Comparison of ENCODE assay signal across 14 cellular contexts in genomic region chr22:20000246-20001081, GRCh38. TPM values are rescaled to one million over a fixed set of nuclear protein-coding genes. Genes with fewer than 3 reads are reported as not detected.
DNase-seq lines count a peak whose midpoint lies in the region; ATAC-seq and TF ChIP-seq lines count a peak whose summit lies in the region.
"Had no signal": no experiment of that assay in that cellular context is flagged by ENCODE, and none has a peak within 500 bp of the region (broad histone marks: within the 10 kb centered on the region; RNA-seq: fewer than 3 reads in every experiment).

No MANE protein-coding gene starts in this region.

- ATAC-seq in foreskin keratinocyte: no peak

- WGBS in liver: 69% methylated on average over 14 of the region's 14 CpGs

- H3K27ac ChIP-seq in foreskin keratinocyte (no peak overlapping the region), liver (ENCODE audit: low read depth in 1 of 2, low read length in 2 of 2) (peak overlapping the region in 1 of 2 donors; percentile 8), substantia nigra (ENCODE audit: low read depth, low read length, poor library complexity, severe bottlenecking) (no peak overlapping the region)
- H3K27ac ChIP-seq: SJCRH30, thoracic aorta had no signal

- TF ChIP-seq RAD21 in liver (IDR thresholded peaks at IDR 0.05): no peak

- H3K4me1 ChIP-seq in foreskin keratinocyte: no peaks in the 10 kb centered on the region
- H3K4me1 ChIP-seq in liver (ENCODE audit: control insufficient read depth in 4 of 4, insufficient read depth in 4 of 4, low read length in 3 of 4): peaks cover 10 to 45% (median 33%) of the 10 kb centered on the region in 4 donors

- H3K4me3 ChIP-seq in liver (ENCODE audit: low read depth in 1 of 3, low read length in 3 of 3): no peak overlapping the region
- H3K4me3 ChIP-seq: SJCRH30, thoracic aorta had no signal

- H3K9ac ChIP-seq in liver (ENCODE audit: low read depth in 1 of 2, low read length in 2 of 2): no peak overlapping the region

- no peaks in the 10 kb centered on the region for H3K9me3 ChIP-seq in liver (ENCODE audit: control insufficient read depth in 4 of 4, low read length in 3 of 4)
- H3K9me3 ChIP-seq: thoracic aorta had no signal

- TF ChIP-seq CTCF in foreskin keratinocyte (conservative IDR thresholded peaks at IDR 0.05) (peak; percentile 2), liver (IDR thresholded peaks at IDR 0.05; ENCODE audit: low read depth, low read length, missing input control) (no peak)

- H3K27me3 ChIP-seq in foreskin keratinocyte: peaks cover 12% of the 10 kb centered on the region
- no peaks in the 10 kb centered on the region for H3K27me3 ChIP-seq in liver (ENCODE audit: control insufficient read depth in 4 of 4, insufficient read depth in 4 of 4, low read length in 3 of 4)
- H3K27me3 ChIP-seq: SJCRH30 had no signal

- no peaks in the 10 kb centered on the region for H3K36me3 ChIP-seq in liver (ENCODE audit: control insufficient read depth in 4 of 4, insufficient read depth in 3 of 4, low read depth in 1 of 4, low read length in 3 of 4)
- H3K36me3 ChIP-seq: SJCRH30, thoracic aorta had no signal

- DNase-seq in NCI-H69 (lab: John Stamatoyannopoulos, UW) (peak; percentile 25), foreskin keratinocyte (no peak), substantia nigra (lab: John Stamatoyannopoulos, UW) (peak in 28 of 49 donors; percentile 17 to 70 (median 42)), NCI-H2081 (lab: John Stamatoyannopoulos, UW) (no peak), RPMI8226 (no peak), DMS153 treated with DMSO at 0.1 percent for 48 hours (lab: John Stamatoyannopoulos, UW; ENCODE audit: unreplicated experiment) (no peak), SIG-M5 (lab: John Stamatoyannopoulos, UW) (no peak)
- DNase-seq: activated CD4-positive, alpha-beta T cell treated with anti-CD3 and anti-CD28 coated beads, Interleukin-2, amount 50 U/mL, for 1 hour; activated T-cell treated with anti-CD3 and anti-CD28 coated beads, Interleukin-2, amount 50 U/mL, for 24 hours; NCI-H2081 treated with DMSO at 0.1 percent for 48 hours; NK-92 treated with Interleukin-12 subunit alpha and Interleukin-12 subunit beta, amount 100 ng/mL, for 24 hours had no signal

TF ChIP-seq in liver, 16 proteins besides CTCF, POLR2A, EP300 and RAD21:
- TF ChIP-seq ZBTB33 (IDR thresholded peaks at IDR 0.05) (no peak), HNF4A (conservative IDR thresholded peaks at IDR 0.05) (peak; percentile 43 to 53), SP1 (IDR thresholded peaks at IDR 0.05) (peak; percentile 45), HNF4G (IDR thresholded peaks at IDR 0.05) (peak; percentile 13)
TF ChIP-seq in liver: peak in this region for 3.

RNA-seq across cellular contexts. Expression of gene ARVCF, which starts 16.2 kb away (rescaled TPM):
- 10.8 and 11.7 TPM in 2 replicates for total RNA-seq in foreskin keratinocyte
- polyA plus RNA-seq in foreskin keratinocyte: 6.9 and 7.7 TPM in 2 replicates
- 10 to 100 TPM; 41.6 to 48.8 TPM for total RNA-seq in liver
- 10 to 100 TPM in 1 of 2 donors, 1 to 10 TPM in 1; 3.8 to 10.6 TPM for polyA plus RNA-seq in liver

RNA-seq across cellular contexts. Expression of gene TANGO2, which starts 20.4 kb away (rescaled TPM):
- total RNA-seq in foreskin keratinocyte: 18.8 and 22.4 TPM in 2 replicates
- 15.0 and 15.2 TPM in 2 replicates for polyA plus RNA-seq in foreskin keratinocyte
- total RNA-seq in liver: 100 to 1,000 TPM in 1 of 2 donors, 10 to 100 TPM in 1; 20.5 to 153 TPM
- polyA plus RNA-seq in liver: 10 to 100 TPM; 10.8 to 11.7 TPM

RNA-seq across cellular contexts. Expression of gene TXNRD2, which starts 58.8 kb away (rescaled TPM):
- total RNA-seq in foreskin keratinocyte (24.2 and 28.8 TPM in 2 replicates), liver (10 to 100 TPM; 22.2 to 30.2 TPM)
- polyA plus RNA-seq in foreskin keratinocyte (30.1 and 38.9 TPM in 2 replicates), liver (10 to 100 TPM; 37.0 to 41.3 TPM)

RNA-seq across cellular contexts. Expression of gene COMT, which starts 58.9 kb away (rescaled TPM):
- total RNA-seq in foreskin keratinocyte: 143 and 146 TPM in 2 replicates
- 210 and 236 TPM in 2 replicates for polyA plus RNA-seq in foreskin keratinocyte
- 100 to 1,000 TPM in 1 of 2 donors, 10 to 100 TPM in 1; 75.3 to 136 TPM for total RNA-seq in liver
- polyA plus RNA-seq in liver: 100 to 1,000 TPM; 156 to 430 TPM

Comparison
In these comparisons a context has a peak if more than half of its experiments do, and no peak if none do; other contexts are left out.
1. DNase-seq: peak in NCI-H69 (single experiment) and substantia nigra (28 of 49); none in foreskin keratinocyte (0 of 2), NCI-H2081 (0 of 2), RPMI8226 (single experiment), DMS153 treated with DMSO at 0.1 percent for 48 hours (single experiment) and SIG-M5 (single experiment).